In genomic region chr18:44759925-44760342, GRCh38 we compare ENCODE assay signal across 8 cellular contexts.
DNase-seq lines count a peak whose midpoint lies in the region; ATAC-seq and TF ChIP-seq lines count a peak whose summit lies in the region.

No MANE protein-coding gene starts in this region.

- H3K9me3 Mint-ChIP-seq in activated CD4-positive, alpha-beta T cell treated with anti-CD3 and anti-CD28 coated beads, Interleukin-2, amount 10 ng/mL, durations not matched to agents 24 days and 14 days = peaks cover 26% of the 10 kb centered on the region
- H3K9me3 Mint-ChIP-seq in stimulated activated naive B cell treated with anti-CD40 and anti-IgM and Interleukin-4, amounts not matched to agents 10 μg/mL and 1 μg/mL and 100 μg/mL, for 72 hours = peaks cover 13 to 15% of the 10 kb centered on the region in 2 donors
- no peaks in the 10 kb centered on the region for H3K9me3 Mint-ChIP-seq in chondrocyte (ENCODE audit: low read depth)

- peaks cover 22% of the 10 kb centered on the region for H3K36me3 Mint-ChIP-seq in activated CD4-positive, alpha-beta T cell treated with anti-CD3 and anti-CD28 coated beads, Interleukin-2, amount 10 ng/mL, durations not matched to agents 24 days and 14 days (ENCODE audit: low read depth)
- peaks cover 52 to 72% of the 10 kb centered on the region in 2 donors for H3K36me3 Mint-ChIP-seq in stimulated activated naive B cell treated with anti-CD40 and anti-IgM and Interleukin-4, amounts not matched to agents 10 μg/mL and 1 μg/mL and 100 μg/mL, for 72 hours
- H3K36me3 Mint-ChIP-seq in chondrocyte (ENCODE audit: low read depth) = peaks cover 1% of the 10 kb centered on the region

- intact Hi-C loops in activated CD4-positive, alpha-beta T cell treated with anti-CD3 and anti-CD28 coated beads, Interleukin-2, amount 10 ng/mL, durations not matched to agents 24 days and 14 days (cut with micrococcal nuclease) = loop anchor here (1.0 to 5.0 kb wide), 7 partner anchors 27 to 133 kb away; partner anchors contain the start of gene SETBP1

- H3K27ac Mint-ChIP-seq in activated CD4-positive, alpha-beta T cell treated with anti-CD3 and anti-CD28 coated beads, Interleukin-2, amount 10 ng/mL, durations not matched to agents 24 days and 14 days = peak overlapping the region; percentile 97
- H3K27ac Mint-ChIP-seq in stimulated activated naive B cell treated with anti-CD40 and anti-IgM and Interleukin-4, amounts not matched to agents 10 μg/mL and 1 μg/mL and 100 μg/mL, for 72 hours = peak overlapping the region; percentile 95
- no peak overlapping the region for H3K27ac Mint-ChIP-seq in chondrocyte (ENCODE audit: unreplicated experiment)

- peak overlapping the region; percentile 77 for H3K4me3 Mint-ChIP-seq in activated CD4-positive, alpha-beta T cell treated with anti-CD3 and anti-CD28 coated beads, Interleukin-2, amount 10 ng/mL, durations not matched to agents 24 days and 14 days
- peak overlapping the region; percentile 63 to 74 for H3K4me3 Mint-ChIP-seq in stimulated activated naive B cell treated with anti-CD40 and anti-IgM and Interleukin-4, amounts not matched to agents 10 μg/mL and 1 μg/mL and 100 μg/mL, for 72 hours
- no peak overlapping the region for H3K4me3 Mint-ChIP-seq in chondrocyte (ENCODE audit: unreplicated experiment)

- peak; percentile 70 for DNase-seq in activated CD4-positive, alpha-beta T cell treated with anti-CD3 and anti-CD28 coated beads, Interleukin-2, amount 10 ng/mL, durations not matched to agents 24 days and 14 days
- no peak for DNase-seq in activated CD4-positive, alpha-beta T cell treated with anti-CD3 and anti-CD28 coated beads, Interleukin-2, amount 50 U/mL, for 1 hour
- DNase-seq in activated CD4-positive, alpha-beta T cell treated with anti-CD3 and anti-CD28 coated beads, Interleukin-2, amount 50 U/mL, for 48 hours = peak; percentile 6 to 18
- DNase-seq in stimulated activated naive B cell treated with anti-CD40 and anti-IgM and Interleukin-4, amounts not matched to agents 10 μg/mL and 1 μg/mL and 100 μg/mL, for 72 hours = peak; percentile 38
- no peak for DNase-seq in chondrocyte (ENCODE audit: low spot score)
- DNase-seq in NCI-H1105 treated with DMSO at 0.1 percent for 48 hours (lab: John Stamatoyannopoulos, UW) = no peak
- DNase-seq in NCI-H1417 treated with DMSO at 0.1 percent for 48 hours (lab: John Stamatoyannopoulos, UW) = no peak

- H3K27me3 Mint-ChIP-seq in activated CD4-positive, alpha-beta T cell treated with anti-CD3 and anti-CD28 coated beads, Interleukin-2, amount 10 ng/mL, durations not matched to agents 24 days and 14 days = peaks cover 11% of the 10 kb centered on the region
- H3K27me3 Mint-ChIP-seq in stimulated activated naive B cell treated with anti-CD40 and anti-IgM and Interleukin-4, amounts not matched to agents 10 μg/mL and 1 μg/mL and 100 μg/mL, for 72 hours = no peaks in the 10 kb centered on the region
- no peaks in the 10 kb centered on the region for H3K27me3 Mint-ChIP-seq in chondrocyte (ENCODE audit: low read depth)

- ATAC-seq in HG03025 (IDR thresholded peaks at IDR 0.05; ENCODE audit: low FRiP score, unreplicated experiment) = peak; percentile 65
- peak; percentile 55 to 66 for ATAC-seq in stimulated activated naive B cell treated with anti-CD40 and anti-IgM and Interleukin-4, amounts not matched to agents 10 μg/mL and 1 μg/mL and 100 μg/mL, for 72 hours (replicated peaks)

- H3K4me1 Mint-ChIP-seq in activated CD4-positive, alpha-beta T cell treated with anti-CD3 and anti-CD28 coated beads, Interleukin-2, amount 10 ng/mL, durations not matched to agents 24 days and 14 days = peaks cover 32% of the 10 kb centered on the region
- peaks cover 76 to 92% of the 10 kb centered on the region in 2 donors for H3K4me1 Mint-ChIP-seq in stimulated activated naive B cell treated with anti-CD40 and anti-IgM and Interleukin-4, amounts not matched to agents 10 μg/mL and 1 μg/mL and 100 μg/mL, for 72 hours
- peaks cover 4% of the 10 kb centered on the region for H3K4me1 Mint-ChIP-seq in chondrocyte (ENCODE audit: low read depth)

- no peak for TF ChIP-seq CTCF in chondrocyte (IDR thresholded peaks at IDR 0.05)

Comparison
In these comparisons a context has a peak if more than half of its experiments do, and no peak if none do; other contexts are left out.
1. DNase-seq: peak in activated CD4-positive, alpha-beta T cell treated with anti-CD3 and anti-CD28 coated beads, Interleukin-2, amount 10 ng/mL, durations not matched to agents 24 days and 14 days (single experiment), activated CD4-positive, alpha-beta T cell treated with anti-CD3 and anti-CD28 coated beads, Interleukin-2, amount 50 U/mL, for 48 hours (2 of 2) and stimulated activated naive B cell treated with anti-CD40 and anti-IgM and Interleukin-4, amounts not matched to agents 10 μg/mL and 1 μg/mL and 100 μg/mL, for 72 hours (single experiment); none in activated CD4-positive, alpha-beta T cell treated with anti-CD3 and anti-CD28 coated beads, Interleukin-2, amount 50 U/mL, for 1 hour (single experiment), chondrocyte (single experiment), NCI-H1105 treated with DMSO at 0.1 percent for 48 hours (single experiment) and NCI-H1417 treated with DMSO at 0.1 percent for 48 hours (single experiment).